1 cellular context compared by ENCODE assay signal in genomic region chr16:58449768-58450167, GRCh38.
TF ChIP-seq lines count a peak whose summit lies in the region.

No MANE protein-coding gene starts in this region.

TF ChIP-seq in HCT116, 20 proteins besides CTCF, POLR2A, EP300 and RAD21 (continued from another document):
- TF ChIP-seq SIN3A (IDR thresholded peaks at IDR 0.05; ENCODE audit: low read depth) (no peak), MAX (IDR thresholded peaks at IDR 0.05) (no peak), ELF1 (IDR thresholded peaks at IDR 0.05; ENCODE audit: borderline replicate concordance, low read depth) (no peak), JUND (IDR thresholded peaks at IDR 0.05) (no peak), YY1 (IDR thresholded peaks at IDR 0.05; ENCODE audit: extremely low read depth, insufficient replicate concordance, low read depth, low read length) (no peak), SRF (IDR thresholded peaks at IDR 0.05; ENCODE audit: low read depth) (no peak)
